1 cellular context compared by ENCODE assay signal in genomic region chr1:76289692-76290091, GRCh38.
TF ChIP-seq lines count a peak whose summit lies in the region.

No MANE protein-coding gene starts in this region.

TF ChIP-seq in HCT116, 20 proteins besides CTCF, POLR2A, EP300 and RAD21:
- TF ChIP-seq ZBTB33 (IDR thresholded peaks at IDR 0.05; ENCODE audit: extremely low read depth, insufficient replicate concordance, low read length) (no peak), REST (IDR thresholded peaks at IDR 0.05; ENCODE audit: low read depth) (no peak), FOSL1 (IDR thresholded peaks at IDR 0.05; ENCODE audit: low read depth) (no peak), EZH2 (IDR thresholded peaks at IDR 0.05) (no peak), POLR2AphosphoS5 (IDR thresholded peaks at IDR 0.05; ENCODE audit: low read depth, low read length) (no peak), ZFX (IDR thresholded peaks at IDR 0.05) (no peak), SRF (IDR thresholded peaks at IDR 0.05; ENCODE audit: low read depth) (no peak), ATF3 (IDR thresholded peaks at IDR 0.05) (no peak), SIN3A (IDR thresholded peaks at IDR 0.05; ENCODE audit: low read depth) (no peak), ZNF274 (IDR thresholded peaks at IDR 0.05; ENCODE audit: low read depth, low read length) (no peak)
